In genomic region chr6:15260099-15260821, GRCh38 we compare ENCODE assay signal across 1 cellular context.
TF ChIP-seq lines count a peak whose summit lies in the region.

No MANE protein-coding gene starts in this region.

TF ChIP-seq in SK-N-SH treated with all-trans-retinoic acid at 6 μM for 48 hours, 23 proteins besides CTCF, POLR2A, EP300 and RAD21 (continued from another document):
- TF ChIP-seq TOX (CRISPR knock-in tag; IDR thresholded peaks at IDR 0.05; ENCODE audit: borderline replicate concordance): no peak
- no peak for TF ChIP-seq OSR1 (CRISPR knock-in tag; IDR thresholded peaks at IDR 0.05)
